ENCODE assay signal across 1 cellular context in genomic region chr10:124019886-124020797, GRCh38.
TF ChIP-seq lines count a peak whose summit lies in the region.

No MANE protein-coding gene starts in this region.

TF ChIP-seq in GM23338, 12 proteins besides CTCF, POLR2A, EP300 and RAD21 (continued from another document):
- peak; percentile 59; the same call in 1 of the 2 replicates for TF ChIP-seq ZNF462 (CRISPR knock-in tag; IDR thresholded peaks at IDR 0.05)
- no peak for TF ChIP-seq STAT1 (IDR thresholded peaks at IDR 0.05; ENCODE audit: unreplicated experiment)
- TF ChIP-seq JUNB (IDR thresholded peaks at IDR 0.05; ENCODE audit: unreplicated experiment): no peak
- TF ChIP-seq REST (IDR thresholded peaks at IDR 0.05; ENCODE audit: unreplicated experiment): no peak
- no peak for TF ChIP-seq ETS1 (IDR thresholded peaks at IDR 0.05)
- TF ChIP-seq ZNF331 (CRISPR knock-in tag; IDR thresholded peaks at IDR 0.05; ENCODE audit: low read depth): no peak
- no peak for TF ChIP-seq EZH2phosphoT487 (IDR thresholded peaks at IDR 0.05; ENCODE audit: unreplicated experiment)
